In genomic region chr9:128683340-128684064, GRCh38 we compare ENCODE assay signal across 8 cellular contexts. TPM values are rescaled to one million over a fixed set of nuclear protein-coding genes. Genes with fewer than 3 reads are reported as not detected.
A peak's percentile ranks its signal among the peaks of the same experiment; 100 is the strongest.
DNase-seq lines count a peak whose midpoint lies in the region; ATAC-seq lines count a peak whose summit lies in the region.

No MANE protein-coding gene starts in this region.

- H3K27ac Mint-ChIP-seq in T-helper 17 cell = peak overlapping the region; percentile 98

- H3K27me3 Mint-ChIP-seq in T-helper 17 cell = no peaks in the 10 kb centered on the region

- H3K36me3 ChIP-seq in muscle layer of duodenum (ENCODE audit: control insufficient read depth in 1 of 2, insufficient read depth in 2 of 2, low read length in 2 of 2) = no peaks in the 10 kb centered on the region

- peak overlapping the region; percentile 68 to 81 for H3K4me3 ChIP-seq in muscle layer of duodenum (ENCODE audit: low read depth in 1 of 2, low read length in 2 of 2)

- peak overlapping the region; percentile 100 for H3K4me3 Mint-ChIP-seq in T-helper 17 cell

- in situ Hi-C loops in G401 (cut with HindIII; ENCODE audit: low sequenced_read_pairs) = no loop called here

- H3K9me3 ChIP-seq in T-helper 17 cell (ENCODE audit: control insufficient read depth, low read length, poor library complexity, severe bottlenecking) = no peaks in the 10 kb centered on the region
- H3K9me3 ChIP-seq in muscle layer of duodenum (ENCODE audit: control insufficient read depth in 1 of 2, low read length in 2 of 2) = no peaks in the 10 kb centered on the region

- H3K4me1 ChIP-seq in muscle layer of duodenum (ENCODE audit: control insufficient read depth in 1 of 2, insufficient read depth in 2 of 2, low read length in 2 of 2) = peaks cover 7 to 25% of the 10 kb centered on the region in 2 donors

- H3K27ac ChIP-seq in epithelial cell of prostate = peak overlapping the region; percentile 100
- peak overlapping the region; percentile 84 for H3K27ac ChIP-seq in muscle layer of duodenum (ENCODE audit: low read length)

- no peaks in the 10 kb centered on the region for H3K36me3 Mint-ChIP-seq in T-helper 17 cell (ENCODE audit: low read depth)

- no peaks in the 10 kb centered on the region for H3K27me3 ChIP-seq in muscle layer of duodenum (ENCODE audit: low read depth, low read length)

- DNase-seq in G401 (ENCODE audit: low spot score) (peak; percentile 40), T-helper 17 cell (no peak), epithelial cell of prostate (ENCODE audit: low read depth, low spot score) (peak; percentile 76), ureter (ENCODE audit: low spot score) (peak; percentile 82), HuH-7 (ENCODE audit: low spot score) (no peak), NCI-H1436 (lab: John Stamatoyannopoulos, UW) (no peak)

- peak; percentile 36 for ATAC-seq in HG03175 (IDR thresholded peaks at IDR 0.05; ENCODE audit: unreplicated experiment)
- peak; percentile 21 for ATAC-seq in T-helper 17 cell

- peaks cover 38% of the 10 kb centered on the region for H3K4me1 Mint-ChIP-seq in T-helper 17 cell

RNA-seq across cellular contexts. Expression of gene SET, which starts 5.5 kb away (rescaled TPM):
- 794 and 1,249 TPM in 2 replicates for total RNA-seq in G401 (2014; rRNA removed; shearing (Covaris generic))
- total RNA-seq in T-helper 17 cell (100 to 1,000 TPM; 223 to 231 TPM), ureter (390 TPM)

RNA-seq across cellular contexts. Expression of gene PKN3, which starts 18.8 kb away (rescaled TPM):
- 34.8 and 36.7 TPM in 2 replicates for total RNA-seq in G401 (2014; rRNA removed; shearing (Covaris generic))
- 1 to 10 TPM in 1 of 2 donors, under 1 TPM in 1; 0.96 to 2.0 TPM for total RNA-seq in T-helper 17 cell
- 11.1 TPM for total RNA-seq in ureter

RNA-seq across cellular contexts. Expression of gene DYNC2I2, which starts 26.9 kb away (rescaled TPM):
- total RNA-seq in G401 (2014; rRNA removed; shearing (Covaris generic)) = 164 and 173 TPM in 2 replicates
- total RNA-seq in T-helper 17 cell (1 to 10 TPM; 3.7 to 3.8 TPM), ureter (36.1 TPM)

RNA-seq across cellular contexts. Expression of gene ZDHHC12, which starts 40.4 kb away (rescaled TPM):
- 36.4 and 40.2 TPM in 2 replicates for total RNA-seq in G401 (2014; rRNA removed; shearing (Covaris generic))
- total RNA-seq in T-helper 17 cell (10 to 100 TPM; 23.5 to 26.9 TPM), ureter (26.3 TPM)

Comparison
In these comparisons a context has a peak if more than half of its experiments do, and no peak if none do; other contexts are left out.
1. DNase-seq: peak in G401 (single experiment), epithelial cell of prostate (single experiment) and ureter (single experiment); none in T-helper 17 cell (0 of 3), HuH-7 (single experiment) and NCI-H1436 (single experiment).